Comparison of ENCODE assay signal across 17 cellular contexts in the genomic region with DNA sequence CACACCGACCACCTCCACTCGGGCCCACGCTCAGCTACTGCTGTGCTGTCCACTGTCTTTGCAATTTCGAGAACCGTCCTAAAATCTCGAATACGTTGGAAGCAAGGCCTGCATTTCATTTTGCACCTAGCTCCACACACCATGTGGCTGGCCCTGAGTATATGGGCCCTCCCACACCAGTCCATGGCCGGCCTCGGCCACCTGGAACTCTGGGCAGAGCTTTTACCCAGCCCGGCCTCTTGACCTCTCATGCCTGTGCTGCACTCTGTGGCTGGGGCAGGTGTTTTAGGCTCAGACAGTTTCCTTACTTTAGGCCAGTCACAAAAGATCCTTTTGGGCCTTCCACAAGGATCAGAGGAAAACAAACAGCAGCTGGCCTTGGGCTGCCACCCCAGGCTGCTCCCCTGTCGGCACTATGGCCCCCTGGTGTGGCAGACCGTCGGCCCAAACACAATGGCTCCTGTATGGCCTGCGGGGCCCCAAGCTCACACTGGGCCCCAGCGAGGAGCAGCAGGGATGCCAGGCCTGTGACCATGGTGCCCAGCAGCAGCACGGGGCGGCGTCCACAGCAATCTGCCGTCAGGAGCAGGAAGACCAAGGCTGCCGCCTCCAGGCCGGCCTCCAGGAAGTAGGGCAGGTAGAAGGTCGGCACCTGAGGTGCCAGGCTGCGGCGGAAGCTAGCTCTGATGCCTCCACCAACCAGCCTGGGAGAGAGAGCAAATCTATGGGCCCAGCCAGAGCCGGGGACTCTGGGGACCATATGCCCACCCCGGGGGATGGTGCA. TPM values are rescaled to one million over a fixed set of nuclear protein-coding genes. Genes with fewer than 3 reads are reported as not detected.
A peak's percentile ranks its signal among the peaks of the same experiment; 100 is the strongest.
DNase-seq lines count a peak whose midpoint lies in the region; ATAC-seq and TF ChIP-seq lines count a peak whose summit lies in the region.
"Had no signal": no experiment of that assay in that cellular context is flagged by ENCODE, and none has a peak within 500 bp of the region (broad histone marks: within the 10 kb centered on the region; RNA-seq: fewer than 3 reads in every experiment).

No MANE protein-coding gene starts in this region.

- intact Hi-C loops in Right ventricle myocardium superior (cut with DNase I), result no loop called here
- intact Hi-C loops in left cardiac atrium (cut with DNase I), result no loop called here
- intact Hi-C loops in lower lobe of right lung (cut with DNase I), result no loop called here
- intact Hi-C loops in PC-9 (cut with micrococcal nuclease; ENCODE audit: unreplicated experiment), result no loop called here

- ATAC-seq in Right ventricle myocardium superior (ENCODE audit: poor library complexity) (no peak), left cardiac atrium (no peak), lower lobe of right lung (no peak)
- ATAC-seq in stimulated activated naive B cell treated with anti-CD40 and anti-IgM and Interleukin-4, amounts not matched to agents 10 μg/mL and 1 μg/mL and 100 μg/mL, for 72 hours (replicated peaks), result no peak
- ATAC-seq: CD8-positive, alpha-beta T cell had no signal

- H3K27ac ChIP-seq in lower lobe of right lung (no peak overlapping the region), PC-9 (no peak overlapping the region)

- H3K4me3 ChIP-seq in lower lobe of right lung (no peak overlapping the region), PC-9 (no peak overlapping the region)

- no peaks in the 10 kb centered on the region for H4K20me1 ChIP-seq in PC-9 (ENCODE audit: insufficient read depth)

- no peaks in the 10 kb centered on the region for H3K36me3 ChIP-seq in lower lobe of right lung
- H3K36me3 ChIP-seq in PC-9 (ENCODE audit: low read depth), result no peaks in the 10 kb centered on the region
- H3K36me3 ChIP-seq: BE2C had no signal

- H3K9me3 ChIP-seq in lower lobe of right lung, result no peaks in the 10 kb centered on the region
- H3K9me3 ChIP-seq in PC-9 (ENCODE audit: insufficient read depth, low read depth), result no peaks in the 10 kb centered on the region

- no peak overlapping the region for H3K4me3 Mint-ChIP-seq in stimulated activated naive B cell treated with anti-CD40 and anti-IgM and Interleukin-4, amounts not matched to agents 10 μg/mL and 1 μg/mL and 100 μg/mL, for 72 hours
- H3K4me3 Mint-ChIP-seq: CD8-positive, alpha-beta T cell had no signal

- no peak overlapping the region for H2AFZ ChIP-seq in PC-9

- H3K4me2 ChIP-seq in PC-9, result no peak overlapping the region

- BruUV-seq in PC-9 (replicated peaks; lab: Mats Ljungman, UMichigan), result no TSS peak

- no peaks in the 10 kb centered on the region for H3K79me2 ChIP-seq in PC-9 (ENCODE audit: low read depth)

- peaks cover 0 to 2% of the 10 kb centered on the region in 2 donors for H3K9me3 Mint-ChIP-seq in stimulated activated naive B cell treated with anti-CD40 and anti-IgM and Interleukin-4, amounts not matched to agents 10 μg/mL and 1 μg/mL and 100 μg/mL, for 72 hours
- H3K9me3 Mint-ChIP-seq: CD8-positive, alpha-beta T cell had no signal

- TF ChIP-seq CTCF in lower lobe of right lung (IDR thresholded peaks at IDR 0.05), result no peak
- no peak for TF ChIP-seq CTCF in PC-9 (conservative IDR thresholded peaks at IDR 0.05)

- peaks cover 7 to 14% of the 10 kb centered on the region in 2 donors for H3K4me1 Mint-ChIP-seq in stimulated activated naive B cell treated with anti-CD40 and anti-IgM and Interleukin-4, amounts not matched to agents 10 μg/mL and 1 μg/mL and 100 μg/mL, for 72 hours

- peak overlapping the region; percentile 22 for H3K27ac Mint-ChIP-seq in stimulated activated naive B cell treated with anti-CD40 and anti-IgM and Interleukin-4, amounts not matched to agents 10 μg/mL and 1 μg/mL and 100 μg/mL, for 72 hours
- H3K27ac Mint-ChIP-seq: CD8-positive, alpha-beta T cell had no signal

- H3F3A ChIP-seq in PC-9 (ENCODE audit: insufficient read depth, low read depth), result peaks cover 3% of the 10 kb centered on the region; the same call in 1 of the 2 replicates

- peaks cover 21% of the 10 kb centered on the region for H3K4me1 ChIP-seq in lower lobe of right lung
- peaks cover 10% of the 10 kb centered on the region; the same call in 1 of the 2 replicates for H3K4me1 ChIP-seq in PC-9 (replicated peaks; ENCODE audit: insufficient read depth)
- H3K4me1 ChIP-seq: BE2C had no signal

- H3K27me3 Mint-ChIP-seq in stimulated activated naive B cell treated with anti-CD40 and anti-IgM and Interleukin-4, amounts not matched to agents 10 μg/mL and 1 μg/mL and 100 μg/mL, for 72 hours, result peaks cover 35 to 63% of the 10 kb centered on the region in 2 donors

- H3K27me3 ChIP-seq in lower lobe of right lung (ENCODE audit: low read depth), result peaks cover 37% of the 10 kb centered on the region
- peaks cover 10% of the 10 kb centered on the region for H3K27me3 ChIP-seq in PC-9 (ENCODE audit: insufficient read depth, low read depth)

- POLR2A ChIA-PET in PC-9 (lab: Charles Lee; ENCODE audit: unreplicated experiment), result no interaction called here

- H3K9me2 ChIP-seq in PC-9 (ENCODE audit: insufficient read depth), result no peaks in the 10 kb centered on the region

- CTCF ChIA-PET in PC-9 (lab: Charles Lee), result interaction anchor here (0.6 kb wide), 1 partner anchor 276 kb away, joined by 3 read pairs; no protein-coding TSS in a partner anchor

- DNase-seq in Right ventricle myocardium superior, result peak; percentile 32
- no peak for DNase-seq in left cardiac atrium
- peak; percentile 9 for DNase-seq in NCI-H69 (lab: John Stamatoyannopoulos, UW)
- DNase-seq in lower lobe of right lung, result peak; percentile 44
- no peak for DNase-seq in stimulated activated naive B cell treated with anti-CD40 and anti-IgM and Interleukin-4, amounts not matched to agents 10 μg/mL and 1 μg/mL and 100 μg/mL, for 72 hours
- DNase-seq in NCI-H524 treated with DMSO at 0.1 percent for 48 hours (lab: John Stamatoyannopoulos, UW), result no peak
- DNase-seq in PC-9, result no peak
- DNase-seq in NCI-H82 (lab: John Stamatoyannopoulos, UW), result no peak
- DNase-seq: BE2C; CD8-positive, alpha-beta T cell; GF-D8; HCEC 1CT; NCI-H1048; NCI-H1694; NCI-H446 treated with DMSO at 0.1 percent for 48 hours had no signal

- H3K36me3 Mint-ChIP-seq in stimulated activated naive B cell treated with anti-CD40 and anti-IgM and Interleukin-4, amounts not matched to agents 10 μg/mL and 1 μg/mL and 100 μg/mL, for 72 hours, result peaks cover 0 to 2% of the 10 kb centered on the region in 2 donors
- H3K36me3 Mint-ChIP-seq: CD8-positive, alpha-beta T cell had no signal

RNA-seq across cellular contexts. Expression of gene SLC22A31, which starts 2.5 kb away (rescaled TPM):
- total RNA-seq in Right ventricle myocardium superior (not detected), left cardiac atrium (under 1 TPM in 1 of 2 donors, not detected in 1; 0.27 TPM), lower lobe of right lung (132 TPM), PC-9 (2021) (2.5 and 5.4 TPM in 2 replicates)
- total RNA-seq: HT-29, SK-MEL-5 had no signal

RNA-seq across cellular contexts. Expression of gene ZNF778, which starts 19.7 kb away (rescaled TPM):
- total RNA-seq in Right ventricle myocardium superior (9.9 TPM), left cardiac atrium (1 to 10 TPM; 7.5 to 9.8 TPM), lower lobe of right lung (9.7 TPM), PC-9 (2021) (9.5 and 15.7 TPM in 2 replicates)

RNA-seq across cellular contexts. Expression of gene CDH15, which starts 26.3 kb away (rescaled TPM):
- not detected for total RNA-seq in Right ventricle myocardium superior
- under 1 TPM in 1 of 2 donors, not detected in 1; 0.09 TPM for total RNA-seq in left cardiac atrium
- 0.50 TPM for total RNA-seq in lower lobe of right lung
- not detected in 2 replicates for total RNA-seq in PC-9 (2021)
- total RNA-seq: HT-29, SK-MEL-5 had no signal

Comparison
In these comparisons a context has a peak if more than half of its experiments do, and no peak if none do; other contexts are left out.
1. DNase-seq: peak in Right ventricle myocardium superior (single experiment), NCI-H69 (single experiment) and lower lobe of right lung (single experiment); none in left cardiac atrium (single experiment), stimulated activated naive B cell treated with anti-CD40 and anti-IgM and Interleukin-4, amounts not matched to agents 10 μg/mL and 1 μg/mL and 100 μg/mL, for 72 hours (single experiment), NCI-H524 treated with DMSO at 0.1 percent for 48 hours (single experiment), PC-9 (0 of 2) and NCI-H82 (single experiment).
2. RNA of gene SLC22A31, which starts 2.5 kb away (total RNA-seq): 132 TPM in lower lobe of right lung (single experiment); 2.5 to 5.4 TPM in PC-9, 0.27 TPM in left cardiac atrium and not detected in Right ventricle myocardium superior (single experiment); every median in the first group is over 10 times any median in the second.